In genomic region chr13:44313674-44314073, GRCh38 we compare ENCODE assay signal across 10 cellular contexts. TPM values are rescaled to one million over a fixed set of nuclear protein-coding genes. Genes with fewer than 3 reads are reported as not detected.
DNase-seq lines count a peak whose midpoint lies in the region; ATAC-seq, FAIRE-seq and TF ChIP-seq lines count a peak whose summit lies in the region.
"Had no signal": no experiment of that assay in that cellular context is flagged by ENCODE, and none has a peak within 500 bp of the region (broad histone marks: within the 10 kb centered on the region; RNA-seq: fewer than 3 reads in every experiment).

No MANE protein-coding gene starts in this region.

- H3K23ac ChIP-seq in mesendoderm (ENCODE audit: low read length), result no peak overlapping the region

- H4K5ac ChIP-seq in mesendoderm (ENCODE audit: low read length), result no peak overlapping the region

- H3K4me3 ChIP-seq in AG09309 (ENCODE audit: control insufficient read depth, low read depth, low read length), result no peak overlapping the region
- H3K4me3 ChIP-seq in astrocyte (ENCODE audit: insufficient read depth, low read depth, low read length), result peak overlapping the region; percentile 8
- H3K4me3 ChIP-seq in left lung, result no peak overlapping the region
- no peak overlapping the region for H3K4me3 ChIP-seq in mesendoderm (ENCODE audit: low read length)
- H3K4me3 ChIP-seq: gastroesophageal sphincter had no signal

- no CpG with 5 or more reads among the region's 2 CpGs for WGBS in mesendoderm (ENCODE audit: extremely low coverage, insufficient coverage, low lambda C conversion rate)

- no peak overlapping the region for H2AK5ac ChIP-seq in mesendoderm (ENCODE audit: low read length)

- H3K4me2 ChIP-seq in astrocyte (ENCODE audit: low read length), result peak overlapping the region; percentile 75
- no peak overlapping the region for H3K4me2 ChIP-seq in mesendoderm (ENCODE audit: low read length)

- FAIRE-seq in astrocyte (lab: Jason Lieb, UNC), result peak; percentile 89
- FAIRE-seq in GM19239 (lab: Jason Lieb, UNC), result no peak

- H2BK120ac ChIP-seq in mesendoderm (ENCODE audit: low read depth, low read length), result no peak overlapping the region

- H3K56ac ChIP-seq in mesendoderm (ENCODE audit: low read length), result no peak overlapping the region

- H3K79me2 ChIP-seq in astrocyte (ENCODE audit: insufficient read depth, low read length) (no peaks in the 10 kb centered on the region), mesendoderm (ENCODE audit: control insufficient read depth, insufficient read depth, low read length) (no peaks in the 10 kb centered on the region)

- peaks cover 8% of the 10 kb centered on the region for H3K9me3 Mint-ChIP-seq in astrocyte (ENCODE audit: unreplicated experiment)

- H2AFZ ChIP-seq in astrocyte (ENCODE audit: low read depth, low read length), result no peak overlapping the region

- H3K27ac ChIP-seq in astrocyte (ENCODE audit: low read depth, low read length) (peak overlapping the region; percentile 98), left lung (peak overlapping the region in 1 of 2 donors; percentile 39), mesendoderm (ENCODE audit: low read depth, low read length) (no peak overlapping the region)
- H3K27ac ChIP-seq: gastroesophageal sphincter had no signal

- H2BK5ac ChIP-seq in mesendoderm (ENCODE audit: low read length), result no peak overlapping the region

- H3K36me3 ChIP-seq in astrocyte (ENCODE audit: insufficient read depth, low read length) (no peaks in the 10 kb centered on the region), left lung (no peaks in the 10 kb centered on the region), mesendoderm (ENCODE audit: control insufficient read depth, insufficient read depth, low read length) (no peaks in the 10 kb centered on the region)
- H3K36me3 ChIP-seq: gastroesophageal sphincter had no signal

- peaks cover 15% of the 10 kb centered on the region for H3K4me1 Mint-ChIP-seq in astrocyte (ENCODE audit: low read depth, unreplicated experiment)

- ATAC-seq in left lung, result peak; percentile 24
- ATAC-seq: gastroesophageal sphincter had no signal

- peak; percentile 61 for DNase-seq in AG09309 (ENCODE audit: low read depth)
- peak; percentile 17 for DNase-seq in HK-2 (ENCODE audit: unreplicated experiment)
- peak; percentile 92 for DNase-seq in astrocyte (ENCODE audit: low read depth)
- DNase-seq in left lung, result no peak
- DNase-seq in GM19239 (ENCODE audit: insufficient read length, low spot score), result no peak
- DNase-seq in T-helper 9 cell, result no peak
- DNase-seq in hypothalamus (lab: John Stamatoyannopoulos, UW), result no peak
- no peak for DNase-seq in mesendoderm

- H3K27me3 Mint-ChIP-seq in astrocyte (ENCODE audit: low read depth, unreplicated experiment), result peaks cover 7% of the 10 kb centered on the region

- no peak overlapping the region for H3K4ac ChIP-seq in mesendoderm (ENCODE audit: low read depth, low read length)

- H3K4me1 ChIP-seq in astrocyte (ENCODE audit: insufficient read depth, low read length), result peaks cover 56% of the 10 kb centered on the region
- H3K4me1 ChIP-seq in left lung, result peaks cover 0 to 10% of the 10 kb centered on the region in 2 donors
- H3K4me1 ChIP-seq in mesendoderm (ENCODE audit: control insufficient read depth, low read depth, low read length), result no peaks in the 10 kb centered on the region

- no peak overlapping the region for H3K18ac ChIP-seq in mesendoderm (ENCODE audit: low read length)

- H3K9ac ChIP-seq in astrocyte (ENCODE audit: low read length), result peak overlapping the region; percentile 84
- no peak overlapping the region for H3K9ac ChIP-seq in mesendoderm (ENCODE audit: low read length)

- TF ChIP-seq CTCF in AG09309 (IDR thresholded peaks at IDR 0.05; ENCODE audit: control insufficient read depth, insufficient read depth, low read depth, low read length, missing control alignments) (no peak), astrocyte (IDR thresholded peaks at IDR 0.05; ENCODE audit: insufficient read depth, low read depth, low read length) (no peak), left lung (IDR thresholded peaks at IDR 0.05) (no peak)

- intact Hi-C loops in left lung (cut with DNase I), result no loop called here

- no peaks in the 10 kb centered on the region for H3K79me1 ChIP-seq in mesendoderm (ENCODE audit: low read length)

- H3K36me3 Mint-ChIP-seq in astrocyte (ENCODE audit: low read depth, unreplicated experiment), result no peaks in the 10 kb centered on the region

- peak overlapping the region; percentile 42 for H3K27ac Mint-ChIP-seq in astrocyte (ENCODE audit: unreplicated experiment)
- H3K27ac Mint-ChIP-seq: progenitor cell of endocrine pancreas had no signal

- no peak overlapping the region for H3K4me3 Mint-ChIP-seq in astrocyte (ENCODE audit: unreplicated experiment)

- H4K20me1 ChIP-seq in astrocyte (ENCODE audit: insufficient read depth, low read length), result no peaks in the 10 kb centered on the region

- no peak overlapping the region for H2BK15ac ChIP-seq in mesendoderm (replicated peaks; ENCODE audit: low read depth)

- H3K9me3 ChIP-seq in astrocyte (ENCODE audit: insufficient read depth, low read depth, low read length) (no peaks in the 10 kb centered on the region), left lung (no peaks in the 10 kb centered on the region)
- H3K9me3 ChIP-seq: gastroesophageal sphincter had no signal

- no peaks in the 10 kb centered on the region for H3K27me3 ChIP-seq in astrocyte (ENCODE audit: insufficient read depth, low read length)
- H3K27me3 ChIP-seq in left lung, result no peaks in the 10 kb centered on the region
- H3K27me3 ChIP-seq in mesendoderm (ENCODE audit: insufficient read depth, low read length, poor library complexity), result no peaks in the 10 kb centered on the region
- H3K27me3 ChIP-seq: gastroesophageal sphincter had no signal

- no peak overlapping the region for H4K8ac ChIP-seq in mesendoderm (ENCODE audit: low read depth, low read length)

RNA-seq across cellular contexts. Expression of gene SERP2, which starts 60.0 kb away (rescaled TPM):
- total RNA-seq in astrocyte, result 2.4 and 3.5 TPM in 2 replicates
- total RNA-seq in left lung, result 1 to 10 TPM; 1.9 to 4.5 TPM
- 1.9 TPM for polyA plus RNA-seq in mesendoderm (2013, experiment 1 of 2)
- 1.8 TPM for polyA plus RNA-seq in mesendoderm (2013, experiment 2 of 2)

Comparison
In these comparisons a context has a peak if more than half of its experiments do, and no peak if none do; other contexts are left out.
1. DNase-seq: peak in AG09309 (single experiment), HK-2 (single experiment) and astrocyte (single experiment); none in left lung (0 of 2), GM19239 (single experiment), T-helper 9 cell (single experiment), hypothalamus (0 of 51) and mesendoderm (single experiment).